ENCODE assay signal across 1 cellular context in the genomic region with DNA sequence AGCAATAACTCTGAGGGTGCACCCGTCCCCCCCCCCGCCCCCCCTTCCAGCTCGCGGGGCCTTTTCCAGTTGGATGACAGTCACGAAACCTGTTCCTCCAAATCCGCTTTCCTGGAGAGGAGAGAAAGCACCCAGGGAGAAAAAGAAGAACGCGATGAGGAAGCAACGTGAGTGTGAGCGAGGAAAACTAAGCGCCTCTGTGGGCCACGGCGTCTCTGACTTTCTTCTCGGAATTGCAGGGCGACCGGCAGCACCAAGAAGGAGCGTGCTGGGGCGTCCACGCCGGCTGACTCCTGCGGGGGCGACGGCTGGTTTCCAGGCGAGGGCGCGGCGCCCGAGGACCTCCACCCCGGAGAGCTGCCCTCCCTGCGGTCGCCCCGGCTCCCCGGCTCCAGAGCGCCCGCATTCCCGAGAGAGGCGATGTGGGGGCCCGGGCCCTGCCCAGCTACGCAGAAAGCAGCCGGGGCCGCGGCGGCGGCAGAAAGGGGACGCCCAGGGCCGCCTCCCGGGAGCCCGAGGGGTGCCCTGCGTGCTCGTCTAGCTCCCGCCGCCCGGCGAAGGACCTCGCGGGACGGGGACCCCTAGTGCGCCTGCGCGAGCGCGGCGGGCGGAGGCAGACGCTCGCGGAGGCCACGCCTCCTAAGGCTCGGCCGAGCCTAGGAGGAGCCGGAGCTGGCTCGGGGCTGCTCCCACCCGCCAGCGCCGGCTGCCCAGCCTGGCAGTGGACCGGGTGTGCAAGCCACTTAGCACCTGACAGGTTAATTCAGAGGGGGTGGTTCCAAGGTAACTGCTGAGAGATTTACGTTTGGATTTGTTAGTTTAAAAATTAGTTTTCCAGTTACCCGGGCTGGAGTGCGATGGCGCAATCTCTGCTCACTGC.
TF ChIP-seq lines count a peak whose summit lies in the region.

No MANE protein-coding gene starts in this region.

TF ChIP-seq in HepG2, 621 proteins besides CTCF, POLR2A, EP300 and RAD21 (continued from another document and continues in another):
- TF ChIP-seq ZNF788 (CRISPR knock-in tag; IDR thresholded peaks at IDR 0.05; ENCODE audit: borderline replicate concordance) (no peak; the same call in 1 of the 2 replicates), DMAP1 (CRISPR knock-in tag; IDR thresholded peaks at IDR 0.05) (no peak), ZNF589 (CRISPR knock-in tag; conservative IDR thresholded peaks at IDR 0.05) (no peak), CENPT (CRISPR knock-in tag; IDR thresholded peaks at IDR 0.05; ENCODE audit: low read depth) (no peak), THAP8 (CRISPR knock-in tag; IDR thresholded peaks at IDR 0.05; ENCODE audit: borderline replicate concordance) (peak; percentile 40; the same call in 1 of the 2 replicates), ZNF282 (IDR thresholded peaks at IDR 0.05; ENCODE audit: partially characterized antibody) (no peak), ZNF652 (CRISPR knock-in tag; IDR thresholded peaks at IDR 0.05; ENCODE audit: borderline replicate concordance, low read depth) (no peak), SP4 (CRISPR knock-in tag; IDR thresholded peaks at IDR 0.05) (peak; percentile 53; the same call in 1 of the 2 replicates), TEF (CRISPR knock-in tag; IDR thresholded peaks at IDR 0.05) (no peak), ZNF260 (CRISPR knock-in tag; IDR thresholded peaks at IDR 0.05; ENCODE audit: borderline replicate concordance, low read depth) (no peak), ZFP41 (CRISPR knock-in tag; IDR thresholded peaks at IDR 0.05; ENCODE audit: borderline replicate concordance) (no peak), FOXJ3 (CRISPR knock-in tag; IDR thresholded peaks at IDR 0.05; ENCODE audit: borderline replicate concordance) (no peak), ZNF569 (CRISPR knock-in tag; IDR thresholded peaks at IDR 0.05; ENCODE audit: borderline replicate concordance) (no peak), NBN (conservative IDR thresholded peaks at IDR 0.05) (no peak), GMEB1 (CRISPR knock-in tag; IDR thresholded peaks at IDR 0.05; ENCODE audit: borderline replicate concordance) (peak; percentile 34; the same call in 1 of the 2 replicates), ZBTB20 (CRISPR knock-in tag; IDR thresholded peaks at IDR 0.05; ENCODE audit: borderline replicate concordance, low read depth) (no peak), NCOR1 (IDR thresholded peaks at IDR 0.05; ENCODE audit: borderline replicate concordance, low read length) (no peak), SAFB2 (CRISPR knock-in tag; IDR thresholded peaks at IDR 0.05; ENCODE audit: borderline replicate concordance, low read depth) (no peak), ZNF570 (CRISPR knock-in tag; IDR thresholded peaks at IDR 0.05; ENCODE audit: borderline replicate concordance) (no peak), ZNF101 (CRISPR knock-in tag; IDR thresholded peaks at IDR 0.05; ENCODE audit: borderline replicate concordance, low read depth) (no peak), ZNF563 (CRISPR knock-in tag; IDR thresholded peaks at IDR 0.05) (peak; percentile 63; the same call in 1 of the 2 replicates), ZNF441 (CRISPR knock-in tag; IDR thresholded peaks at IDR 0.05; ENCODE audit: borderline replicate concordance) (no peak), ZBTB7B (CRISPR knock-in tag; IDR thresholded peaks at IDR 0.05) (no peak), SALL2 (CRISPR knock-in tag; IDR thresholded peaks at IDR 0.05) (no peak), ZNF333 (CRISPR knock-in tag; IDR thresholded peaks at IDR 0.05; ENCODE audit: borderline replicate concordance) (no peak), SUZ12 (IDR thresholded peaks at IDR 0.05; ENCODE audit: low read depth, low read length) (no peak), PLRG1 (conservative IDR thresholded peaks at IDR 0.05) (no peak), EHMT2 (IDR thresholded peaks at IDR 0.05; ENCODE audit: borderline replicate concordance, low read depth, low read length) (no peak), ZNF142 (CRISPR knock-in tag; IDR thresholded peaks at IDR 0.05) (no peak), ZNF383 (CRISPR knock-in tag; IDR thresholded peaks at IDR 0.05; ENCODE audit: borderline replicate concordance) (no peak), RXRB (CRISPR knock-in tag; IDR thresholded peaks at IDR 0.05; ENCODE audit: borderline replicate concordance) (no peak), CEBPB (IDR thresholded peaks at IDR 0.05; ENCODE audit: borderline replicate concordance, low read depth, low read length) (peak; percentile 83), ZFYVE20 (CRISPR knock-in tag; IDR thresholded peaks at IDR 0.05; ENCODE audit: borderline replicate concordance, low read depth) (no peak), ZNF138 (CRISPR knock-in tag; IDR thresholded peaks at IDR 0.05; ENCODE audit: low read depth) (peak; percentile 40; the same call in 1 of the 2 replicates), TGIF2 (CRISPR knock-in tag; IDR thresholded peaks at IDR 0.05) (0 out of 2 replicates have a peak, but pooled peaks have one; percentile 6), ZNF17 (CRISPR knock-in tag; IDR thresholded peaks at IDR 0.05) (no peak), SETDB1 (CRISPR knock-in tag; IDR thresholded peaks at IDR 0.05; ENCODE audit: borderline replicate concordance) (no peak), ZFP37 (CRISPR knock-in tag; IDR thresholded peaks at IDR 0.05; ENCODE audit: borderline replicate concordance) (no peak), ZBTB26 (CRISPR knock-in tag; IDR thresholded peaks at IDR 0.05; ENCODE audit: borderline replicate concordance) (no peak), MED1 (CRISPR knock-in tag; IDR thresholded peaks at IDR 0.05) (no peak; the same call in 1 of the 2 replicates), CSRNP1 (CRISPR knock-in tag; IDR thresholded peaks at IDR 0.05) (no peak), STAG1 (CRISPR knock-in tag; IDR thresholded peaks at IDR 0.05) (no peak), RFX1 (IDR thresholded peaks at IDR 0.05) (no peak)
- TF ChIP-seq, protein P1, sequence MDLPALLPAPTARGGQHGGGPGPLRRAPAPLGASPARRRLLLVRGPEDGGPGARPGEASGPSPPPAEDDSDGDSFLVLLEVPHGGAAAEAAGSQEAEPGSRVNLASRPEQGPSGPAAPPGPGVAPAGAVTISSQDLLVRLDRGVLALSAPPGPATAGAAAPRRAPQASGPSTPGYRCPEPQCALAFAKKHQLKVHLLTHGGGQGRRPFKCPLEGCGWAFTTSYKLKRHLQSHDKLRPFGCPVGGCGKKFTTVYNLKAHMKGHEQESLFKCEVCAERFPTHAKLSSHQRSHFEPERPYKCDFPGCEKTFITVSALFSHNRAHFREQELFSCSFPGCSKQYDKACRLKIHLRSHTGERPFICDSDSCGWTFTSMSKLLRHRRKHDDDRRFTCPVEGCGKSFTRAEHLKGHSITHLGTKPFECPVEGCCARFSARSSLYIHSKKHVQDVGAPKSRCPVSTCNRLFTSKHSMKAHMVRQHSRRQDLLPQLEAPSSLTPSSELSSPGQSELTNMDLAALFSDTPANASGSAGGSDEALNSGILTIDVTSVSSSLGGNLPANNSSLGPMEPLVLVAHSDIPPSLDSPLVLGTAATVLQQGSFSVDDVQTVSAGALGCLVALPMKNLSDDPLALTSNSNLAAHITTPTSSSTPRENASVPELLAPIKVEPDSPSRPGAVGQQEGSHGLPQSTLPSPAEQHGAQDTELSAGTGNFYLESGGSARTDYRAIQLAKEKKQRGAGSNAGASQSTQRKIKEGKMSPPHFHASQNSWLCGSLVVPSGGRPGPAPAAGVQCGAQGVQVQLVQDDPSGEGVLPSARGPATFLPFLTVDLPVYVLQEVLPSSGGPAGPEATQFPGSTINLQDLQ (CRISPR knock-in tag; IDR thresholded peaks at IDR 0.05) = no peak
- TF ChIP-seq, protein P2, sequence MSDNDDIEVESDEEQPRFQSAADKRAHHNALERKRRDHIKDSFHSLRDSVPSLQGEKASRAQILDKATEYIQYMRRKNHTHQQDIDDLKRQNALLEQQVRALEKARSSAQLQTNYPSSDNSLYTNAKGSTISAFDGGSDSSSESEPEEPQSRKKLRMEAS (IDR thresholded peaks at IDR 0.05) = peak; percentile 88
- TF ChIP-seq, protein P3, sequence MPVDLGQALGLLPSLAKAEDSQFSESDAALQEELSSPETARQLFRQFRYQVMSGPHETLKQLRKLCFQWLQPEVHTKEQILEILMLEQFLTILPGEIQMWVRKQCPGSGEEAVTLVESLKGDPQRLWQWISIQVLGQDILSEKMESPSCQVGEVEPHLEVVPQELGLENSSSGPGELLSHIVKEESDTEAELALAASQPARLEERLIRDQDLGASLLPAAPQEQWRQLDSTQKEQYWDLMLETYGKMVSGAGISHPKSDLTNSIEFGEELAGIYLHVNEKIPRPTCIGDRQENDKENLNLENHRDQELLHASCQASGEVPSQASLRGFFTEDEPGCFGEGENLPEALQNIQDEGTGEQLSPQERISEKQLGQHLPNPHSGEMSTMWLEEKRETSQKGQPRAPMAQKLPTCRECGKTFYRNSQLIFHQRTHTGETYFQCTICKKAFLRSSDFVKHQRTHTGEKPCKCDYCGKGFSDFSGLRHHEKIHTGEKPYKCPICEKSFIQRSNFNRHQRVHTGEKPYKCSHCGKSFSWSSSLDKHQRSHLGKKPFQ (CRISPR knock-in tag; IDR thresholded peaks at IDR 0.05; ENCODE audit: insufficient replicate concordance) = no peak
